ENCODE assay signal across 8 cellular contexts in genomic region chr5:131170540-131171275, GRCh38. TPM values are rescaled to one million over a fixed set of nuclear protein-coding genes. Genes with fewer than 3 reads are reported as not detected.
DNase-seq lines count a peak whose midpoint lies in the region; ATAC-seq, FAIRE-seq and TF ChIP-seq lines count a peak whose summit lies in the region.

LYRM7 (plus strand) TSS chr5:131170944; CDS start chr5:131171021, 77 bp downstream.

- H3K36me3 ChIP-seq in sigmoid colon, result no peaks in the 10 kb centered on the region

- TF ChIP-seq EP300 in sigmoid colon (IDR thresholded peaks at IDR 0.05), result no peak

- peak; percentile 98 for FAIRE-seq in TTC549 (lab: Jason Lieb, UNC)

- no peak for TF ChIP-seq CTCF in 22Rv1 (IDR thresholded peaks at IDR 0.05)
- TF ChIP-seq CTCF in brain (conservative IDR thresholded peaks at IDR 0.05), result peak in 1 of 2 experiments; percentile 19
- peak in 1 of 4 experiments; percentile 9 for TF ChIP-seq CTCF in sigmoid colon (IDR thresholded peaks at IDR 0.05)

- peak within 1 kb of the TSS; percentile 50 to 66 (median 62) for H3K4me3 ChIP-seq in sigmoid colon

- TF ChIP-seq POLR2A in sigmoid colon (IDR thresholded peaks at IDR 0.05), result peak; percentile 41 to 58

- no peaks in the 10 kb centered on the region for H3K9me3 ChIP-seq in sigmoid colon

- H3K27ac ChIP-seq in 22Rv1, result peak within 1 kb of the TSS; percentile 79
- H3K27ac ChIP-seq in sigmoid colon, result peak within 1 kb of the TSS; percentile 70 to 85 (median 83)

- H3K4me1 Mint-ChIP-seq in brain, result peaks cover 38% of the 10 kb centered on the region

- H3K27me3 ChIP-seq in sigmoid colon, result no peaks in the 10 kb centered on the region

- H3K4me1 ChIP-seq in sigmoid colon, result peaks cover 0 to 22% (median 13%) of the 10 kb centered on the region in 4 donors

- DNase-seq in NCI-H2107 treated with DMSO at 0.1 percent for 48 hours (lab: John Stamatoyannopoulos, UW; ENCODE audit: unreplicated experiment), result peak; percentile 97
- peak; percentile 99 for DNase-seq in iPS DF 4.7 (ENCODE audit: extremely low read depth, low spot score)
- peak; percentile 98 for DNase-seq in sigmoid colon

- ATAC-seq in GM18520 (IDR thresholded peaks at IDR 0.05; ENCODE audit: unreplicated experiment), result peak; percentile 96
- peak; percentile 98 for ATAC-seq in HG03064 (IDR thresholded peaks at IDR 0.05; ENCODE audit: low read depth, unreplicated experiment)

- peak within 1 kb of the TSS; percentile 95 to 98 (median 96) for H3K4me3 Mint-ChIP-seq in brain

- H3K27ac Mint-ChIP-seq in brain, result peak within 1 kb of the TSS; percentile 91 to 98 (median 96)

- H3K27me3 Mint-ChIP-seq in brain, result peaks cover 16% of the 10 kb centered on the region

- intact Hi-C loops in sigmoid colon (cut with DNase I), result loop anchor here (2.0 to 10.0 kb wide), 2 partner anchors 94 to 464 kb away; partner anchors contain the start of genes CDC42SE2 and RAPGEF6

- WGBS in sigmoid colon, 2 donors, result 0% methylated on average over 42 of the region's 42 CpGs

- H3K36me3 Mint-ChIP-seq in brain, result peaks cover 7% of the 10 kb centered on the region

- H3K9me3 Mint-ChIP-seq in brain, result no peaks in the 10 kb centered on the region

RNA-seq across cellular contexts. Expression of gene LYRM7, which starts in this region (rescaled TPM):
- polyA plus RNA-seq in brain (ENCODE audit: insufficient read depth, low read depth, low replicate concordance), result 3.2 TPM
- 10 to 100 TPM in 1 of 4 donors, 1 to 10 TPM in 3; 6.4 to 10.7 (median 9.0) TPM for total RNA-seq in sigmoid colon
- polyA plus RNA-seq in sigmoid colon, result 10 to 100 TPM in 1 of 3 donors, 1 to 10 TPM in 2; 5.7 to 11.8 (median 8.4) TPM

Comparison
In these comparisons a context has a peak if more than half of its experiments do, and no peak if none do; other contexts are left out.
1. Peak in every context shown above with its lines: DNase-seq, ATAC-seq, H3K4me3 ChIP-seq and H3K27ac ChIP-seq.